Comparison of ENCODE assay signal across 1 cellular context in genomic region chr16:14486520-14487303, GRCh38.
A peak's percentile ranks its signal among the peaks of the same experiment; 100 is the strongest.
TF ChIP-seq lines count a peak whose summit lies in the region.

No MANE protein-coding gene starts in this region.

TF ChIP-seq in K562, 482 proteins besides CTCF, POLR2A, EP300 and RAD21 (continued from another document):
- TF ChIP-seq CLOCK (CRISPR knock-in tag; IDR thresholded peaks at IDR 0.05; ENCODE audit: borderline replicate concordance) (no peak), YBX1 (IDR thresholded peaks at IDR 0.05) (no peak), CHD7 (IDR thresholded peaks at IDR 0.05; ENCODE audit: low read depth, low read length) (no peak), ZNF512 (tag; IDR thresholded peaks at IDR 0.05) (no peak), GTF2B (IDR thresholded peaks at IDR 0.05; ENCODE audit: extremely low read depth, insufficient read length) (no peak), NCOA6 (IDR thresholded peaks at IDR 0.05) (no peak), CBFA2T2 (conservative IDR thresholded peaks at IDR 0.05) (no peak), RFX1 (IDR thresholded peaks at IDR 0.05) (peak; percentile 50), RBM17 (IDR thresholded peaks at IDR 0.05; ENCODE audit: borderline replicate concordance, low read depth, low read length) (no peak), FOXM1 (IDR thresholded peaks at IDR 0.05; ENCODE audit: low read depth) (no peak), FOXM1 (CRISPR knock-in tag; IDR thresholded peaks at IDR 0.05; ENCODE audit: low read depth) (no peak), SAFB (IDR thresholded peaks at IDR 0.05; ENCODE audit: borderline replicate concordance, low read depth, low read length) (no peak), MYBL2 (IDR thresholded peaks at IDR 0.05; ENCODE audit: low read depth) (no peak), MYBL2 (CRISPR knock-in tag; IDR thresholded peaks at IDR 0.05; ENCODE audit: borderline replicate concordance) (no peak), MTA3 (IDR thresholded peaks at IDR 0.05; ENCODE audit: borderline replicate concordance) (no peak), FOXO4 (CRISPR knock-in tag; IDR thresholded peaks at IDR 0.05) (no peak), ZC3H8 (IDR thresholded peaks at IDR 0.05) (no peak), KLF10 (CRISPR knock-in tag; IDR thresholded peaks at IDR 0.05) (no peak), TSC22D4 (tag; IDR thresholded peaks at IDR 0.05) (no peak), ZNF24 (IDR thresholded peaks at IDR 0.05) (no peak), SPI1 (IDR thresholded peaks at IDR 0.05; ENCODE audit: borderline replicate concordance, low read depth, low read length) (no peak), MLX (CRISPR knock-in tag; conservative IDR thresholded peaks at IDR 0.05) (no peak), NRF1 (conservative IDR thresholded peaks at IDR 0.05 in 1 of 2, IDR thresholded peaks at IDR 0.05 in 1 of 2) (peak in 1 of 2 experiments; percentile 25; a peak in 1 of 4 replicates), STAT6 (CRISPR knock-in tag; IDR thresholded peaks at IDR 0.05) (no peak), KAT7 (CRISPR knock-in tag; IDR thresholded peaks at IDR 0.05; ENCODE audit: borderline replicate concordance) (no peak), MEF2A (IDR thresholded peaks at IDR 0.05; ENCODE audit: control insufficient read depth, low read depth, low read length) (no peak), HMG20B (CRISPR knock-in tag; IDR thresholded peaks at IDR 0.05) (no peak), HMGN3 (IDR thresholded peaks at IDR 0.05; ENCODE audit: borderline replicate concordance, extremely low read depth, insufficient read length, low read depth, low read length) (no peak), POLR2B (IDR thresholded peaks at IDR 0.05; ENCODE audit: low read depth, partially characterized antibody) (no peak), TAF1 (IDR thresholded peaks at IDR 0.05; ENCODE audit: control insufficient read depth, extremely low read depth, insufficient read depth, low read length, severe bottlenecking) (peak; percentile 32), MTF1 (CRISPR knock-in tag; IDR thresholded peaks at IDR 0.05; ENCODE audit: borderline replicate concordance) (no peak), FUS (optimal IDR thresholded peaks at IDR 0.05; ENCODE audit: low read depth, low read length) (no peak), MCM7 (IDR thresholded peaks at IDR 0.05) (no peak), MAFF (IDR thresholded peaks at IDR 0.05; ENCODE audit: low read length) (peak; percentile 98)
